8 cellular contexts compared by ENCODE assay signal in genomic region chr14:62126885-62127478, GRCh38.
DNase-seq lines count a peak whose midpoint lies in the region; ATAC-seq and TF ChIP-seq lines count a peak whose summit lies in the region.

No MANE protein-coding gene starts in this region.

- no peak overlapping the region for H3K4me3 Mint-ChIP-seq in progenitor cell of endocrine pancreas (ENCODE audit: low read depth)

- DNase-seq in AG04450 (ENCODE audit: low read depth, low spot score) (peak; percentile 32), NCI-H2029 (lab: John Stamatoyannopoulos, UW) (peak; percentile 73), T1000 (lab: John Stamatoyannopoulos, UW) (peak; percentile 17), fibroblast of the conjunctiva (ENCODE audit: low read depth) (peak; percentile 38), progenitor cell of endocrine pancreas (ENCODE audit: low spot score, unreplicated experiment) (no peak)
- no peak for DNase-seq in activated CD4-positive, CD25-positive, alpha-beta regulatory T cell (lab: John Stamatoyannopoulos, UW)

- TF ChIP-seq CTCF in AG04450 (IDR thresholded peaks at IDR 0.05; ENCODE audit: low read depth, low read length), result peak; percentile 90
- peak; percentile 63 for TF ChIP-seq CTCF in GM12875 (IDR thresholded peaks at IDR 0.05; ENCODE audit: borderline replicate concordance, insufficient read depth, low read depth, low read length)
- TF ChIP-seq CTCF in progenitor cell of endocrine pancreas (IDR thresholded peaks at IDR 0.05; ENCODE audit: unreplicated experiment), result peak; percentile 79

- no peaks in the 10 kb centered on the region for H3K27me3 ChIP-seq in AG04450 (ENCODE audit: control insufficient read depth, insufficient read depth, low read length)

- H3K27ac ChIP-seq in AG04450 (ENCODE audit: low read depth, low read length), result no peak overlapping the region

- H3K9me3 ChIP-seq in AG04450 (ENCODE audit: control insufficient read depth, insufficient read depth, low read length), result no peaks in the 10 kb centered on the region

- peaks cover 24% of the 10 kb centered on the region for H3K27me3 Mint-ChIP-seq in progenitor cell of endocrine pancreas

- H3K4me1 Mint-ChIP-seq in progenitor cell of endocrine pancreas (ENCODE audit: low read depth), result peaks cover 7% of the 10 kb centered on the region

- H3K9me3 Mint-ChIP-seq in progenitor cell of endocrine pancreas (ENCODE audit: low read depth), result no peaks in the 10 kb centered on the region

- CTCF ChIA-PET in AG04450 (lab: Charles Lee), result interaction anchor here (0.6 to 5.1 kb wide), 50 partner anchors 9 to 1580 kb away, joined by 3 to 94 read pairs (median 4); no protein-coding TSS in a partner anchor

- POLR2A ChIA-PET in AG04450 (lab: Yijun Ruan, JAX), result interaction anchor here (0.7 kb wide), 1 partner anchor 204 kb away, joined by 3 read pairs; no protein-coding TSS in a partner anchor

- H3K4me3 ChIP-seq in AG04450 (ENCODE audit: low read depth, low read length) (no peak overlapping the region), GM12875 (ENCODE audit: low read depth, low read length) (no peak overlapping the region)

- H3K36me3 Mint-ChIP-seq in progenitor cell of endocrine pancreas (ENCODE audit: insufficient read depth), result no peaks in the 10 kb centered on the region

- no peak overlapping the region for H3K27ac Mint-ChIP-seq in progenitor cell of endocrine pancreas

- peak; percentile 75 for ATAC-seq in HG02885 (IDR thresholded peaks at IDR 0.05; ENCODE audit: poor library complexity, unreplicated experiment)

Comparison
In these comparisons a context has a peak if more than half of its experiments do, and no peak if none do; other contexts are left out.
1. DNase-seq: peak in AG04450 (single experiment), NCI-H2029 (single experiment), T1000 (single experiment) and fibroblast of the conjunctiva (single experiment); none in progenitor cell of endocrine pancreas (single experiment) and activated CD4-positive, CD25-positive, alpha-beta regulatory T cell (0 of 4).
2. Peak in every context shown above with its lines, with median percentiles within 50 percentile points of each other: CTCF ChIP-seq.